Comparison of ENCODE assay signal across 29 cellular contexts in the genomic region with DNA sequence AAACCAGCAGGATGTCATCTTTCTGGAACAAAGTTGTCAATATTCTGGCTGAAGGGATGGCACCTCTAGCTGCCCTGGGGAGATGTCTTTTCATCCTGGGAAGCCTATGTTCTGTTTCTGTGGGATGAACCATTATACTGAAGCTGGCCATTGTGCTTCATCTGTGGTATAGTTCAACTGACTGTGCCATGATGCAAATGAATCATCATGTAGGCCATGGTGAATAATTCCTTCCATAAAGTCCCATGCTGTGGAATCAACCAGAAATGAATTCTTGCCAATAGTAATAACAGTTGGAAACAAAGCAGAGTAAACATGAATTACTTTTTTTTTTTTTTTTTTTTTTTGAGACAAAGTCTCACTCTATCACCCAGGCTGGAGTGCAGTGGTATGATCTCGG.
DNase-seq lines count a peak whose midpoint lies in the region; ATAC-seq, FAIRE-seq and TF ChIP-seq lines count a peak whose summit lies in the region.
"Had no signal": no experiment of that assay in that cellular context is flagged by ENCODE, and none has a peak within 500 bp of the region (broad histone marks: within the 10 kb centered on the region; RNA-seq: fewer than 3 reads in every experiment).

No MANE protein-coding gene starts in this region.

- intact Hi-C loops in mucosa of descending colon (cut with DNase I, micrococcal nuclease) (no loop called here), pancreas (cut with DNase I) (no loop called here)

- WGBS in pancreas, 2 donors = 71 to 86% methylated on average over 1 of the region's 1 CpG

- H3K9me3 ChIP-seq in mucosa of descending colon = no peaks in the 10 kb centered on the region
- H3K9me3 ChIP-seq in pancreas = no peaks in the 10 kb centered on the region
- H3K9me3 ChIP-seq: BE2C, neutrophil had no signal

- H3K4me1 Mint-ChIP-seq in GM23338 = peaks cover 13% of the 10 kb centered on the region
- H3K4me1 Mint-ChIP-seq: CD8-positive, alpha-beta memory T cell had no signal

- H3K9me3 Mint-ChIP-seq in GM23338 = peaks cover 5% of the 10 kb centered on the region; the same call in 1 of the 3 replicates
- H3K9me3 Mint-ChIP-seq: HFFc6 had no signal

- no peaks in the 10 kb centered on the region; the same call in 2 of the 3 replicates for H3K36me3 Mint-ChIP-seq in GM23338 (ENCODE audit: low read depth)
- H3K36me3 Mint-ChIP-seq: brain; CD8-positive, alpha-beta memory T cell had no signal

- no peak overlapping the region for H3K4me3 Mint-ChIP-seq in GM23338
- H3K4me3 Mint-ChIP-seq: brain; CD8-positive, alpha-beta memory T cell; HFFc6 had no signal

- no peak overlapping the region for H2AFZ ChIP-seq in GM23338

- no peak overlapping the region for H3K4me2 ChIP-seq in GM23338
- H3K4me2 ChIP-seq: A549 had no signal

- no peaks in the 10 kb centered on the region for H3F3A ChIP-seq in GM23338 (replicated peaks; ENCODE audit: low read depth)

- H3K27ac ChIP-seq in epithelial cell of prostate (no peak overlapping the region), GM23338 (ENCODE audit: low read depth) (no peak overlapping the region), pancreas (no peak overlapping the region)
- H3K27ac ChIP-seq: A549, HL-60, neutrophil, tibial nerve, VCaP had no signal

- H3K27ac Mint-ChIP-seq in GM23338 = no peak overlapping the region
- H3K27ac Mint-ChIP-seq: brain; CD8-positive, alpha-beta memory T cell; HFFc6 had no signal

- H3K36me3 ChIP-seq in mucosa of descending colon (ENCODE audit: low read depth) (no peaks in the 10 kb centered on the region), GM23338 (ENCODE audit: insufficient read depth) (no peaks in the 10 kb centered on the region), pancreas (no peaks in the 10 kb centered on the region)
- H3K36me3 ChIP-seq: BE2C, neutrophil, tibial nerve had no signal

- DNase-seq in Daoy (ENCODE audit: low read depth) = peak; percentile 26
- peak; percentile 18 for DNase-seq in M059J (ENCODE audit: low read depth)
- DNase-seq in epithelial cell of prostate (ENCODE audit: low read depth, low spot score) = peak; percentile 37
- DNase-seq in mucosa of descending colon = no peak
- no peak for DNase-seq in GM23338 (ENCODE audit: low spot score)
- DNase-seq in stimulated activated CD4-positive, alpha-beta T cell treated with anti-CD3 and anti-CD28 coated beads, Interleukin-1b, Interleukin-23, amount 100 ng/mL, for 48 hours = no peak
- no peak for DNase-seq in pancreas
- DNase-seq: activated CD4-positive, alpha-beta T cell treated with anti-CD3 and anti-CD28 coated beads for 48 hours; activated naive CD4-positive, alpha-beta T cell; activated T-cell treated with anti-CD3 and anti-CD28 coated beads, Interleukin-2, amount 50 U/mL, for 48 hours; BE2C; CD8-positive, alpha-beta memory T cell; HFFc6; Kasumi-1; NCI-H1048; NCI-H1694 treated with DMSO at 0.1 percent for 48 hours; NCI-H2171; NCI-H510A; SIG-M5; stimulated activated CD8-positive, alpha-beta memory T cell treated with anti-CD3 and anti-CD28 coated beads, Interleukin-4, amount 100 ng/mL, for 48 hours had no signal

- no peak for FAIRE-seq in pancreas (lab: Jason Lieb, UNC)
- FAIRE-seq: A549, HepG2 had no signal

- TF ChIP-seq CTCF in mucosa of descending colon (IDR thresholded peaks at IDR 0.05) (no peak), GM23338 (conservative IDR thresholded peaks at IDR 0.05; ENCODE audit: low read depth in 2 of 2) (no peak), pancreas (IDR thresholded peaks at IDR 0.05) (no peak)

- no peak overlapping the region for H3K4me3 ChIP-seq in mucosa of descending colon
- no peak overlapping the region for H3K4me3 ChIP-seq in GM23338
- H3K4me3 ChIP-seq in pancreas = no peak overlapping the region
- H3K4me3 ChIP-seq: A549, tibial nerve had no signal

- H3K27me3 ChIP-seq in GM23338 (ENCODE audit: insufficient read depth) (no peaks in the 10 kb centered on the region), pancreas (no peaks in the 10 kb centered on the region)
- H3K27me3 ChIP-seq: BE2C had no signal

- peaks cover 7% of the 10 kb centered on the region for H3K27me3 Mint-ChIP-seq in GM23338 (ENCODE audit: insufficient read depth, low read depth, poor library complexity)
- H3K27me3 Mint-ChIP-seq: brain had no signal

- ATAC-seq in mucosa of descending colon (peak; percentile 19), GM19467 (IDR thresholded peaks at IDR 0.05; ENCODE audit: unreplicated experiment) (no peak), GM23338 (no peak), pancreas (no peak)
- ATAC-seq: A549, HepG2, left lobe of liver had no signal

- no peaks in the 10 kb centered on the region for H4K20me1 ChIP-seq in GM23338 (replicated peaks; ENCODE audit: insufficient read depth)

- H3K9me2 ChIP-seq in GM23338 (ENCODE audit: insufficient read depth) = no peaks in the 10 kb centered on the region

- no peaks in the 10 kb centered on the region for H3K79me2 ChIP-seq in GM23338 (replicated peaks; ENCODE audit: insufficient read depth)

- H3K4me1 ChIP-seq in mucosa of descending colon (ENCODE audit: low read depth) (peaks cover 31% of the 10 kb centered on the region), GM23338 (ENCODE audit: insufficient read depth) (no peaks in the 10 kb centered on the region; the same call in 1 of the 2 replicates), pancreas (no peaks in the 10 kb centered on the region)
- H3K4me1 ChIP-seq: BE2C, tibial nerve had no signal

TF ChIP-seq in GM23338, 12 proteins besides CTCF, POLR2A, EP300 and RAD21:
- TF ChIP-seq, protein P1, sequence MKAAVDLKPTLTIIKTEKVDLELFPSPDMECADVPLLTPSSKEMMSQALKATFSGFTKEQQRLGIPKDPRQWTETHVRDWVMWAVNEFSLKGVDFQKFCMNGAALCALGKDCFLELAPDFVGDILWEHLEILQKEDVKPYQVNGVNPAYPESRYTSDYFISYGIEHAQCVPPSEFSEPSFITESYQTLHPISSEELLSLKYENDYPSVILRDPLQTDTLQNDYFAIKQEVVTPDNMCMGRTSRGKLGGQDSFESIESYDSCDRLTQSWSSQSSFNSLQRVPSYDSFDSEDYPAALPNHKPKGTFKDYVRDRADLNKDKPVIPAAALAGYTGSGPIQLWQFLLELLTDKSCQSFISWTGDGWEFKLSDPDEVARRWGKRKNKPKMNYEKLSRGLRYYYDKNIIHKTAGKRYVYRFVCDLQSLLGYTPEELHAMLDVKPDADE (IDR thresholded peaks at IDR 0.05) = no peak
- no peak for TF ChIP-seq CREB1 (CRISPR knock-in tag; IDR thresholded peaks at IDR 0.05; ENCODE audit: low read depth)
- TF ChIP-seq ZNF114 (CRISPR knock-in tag; IDR thresholded peaks at IDR 0.05) = no peak
- no peak for TF ChIP-seq POLR2AphosphoS5 (IDR thresholded peaks at IDR 0.05; ENCODE audit: low read depth)
- TF ChIP-seq, protein P2, sequence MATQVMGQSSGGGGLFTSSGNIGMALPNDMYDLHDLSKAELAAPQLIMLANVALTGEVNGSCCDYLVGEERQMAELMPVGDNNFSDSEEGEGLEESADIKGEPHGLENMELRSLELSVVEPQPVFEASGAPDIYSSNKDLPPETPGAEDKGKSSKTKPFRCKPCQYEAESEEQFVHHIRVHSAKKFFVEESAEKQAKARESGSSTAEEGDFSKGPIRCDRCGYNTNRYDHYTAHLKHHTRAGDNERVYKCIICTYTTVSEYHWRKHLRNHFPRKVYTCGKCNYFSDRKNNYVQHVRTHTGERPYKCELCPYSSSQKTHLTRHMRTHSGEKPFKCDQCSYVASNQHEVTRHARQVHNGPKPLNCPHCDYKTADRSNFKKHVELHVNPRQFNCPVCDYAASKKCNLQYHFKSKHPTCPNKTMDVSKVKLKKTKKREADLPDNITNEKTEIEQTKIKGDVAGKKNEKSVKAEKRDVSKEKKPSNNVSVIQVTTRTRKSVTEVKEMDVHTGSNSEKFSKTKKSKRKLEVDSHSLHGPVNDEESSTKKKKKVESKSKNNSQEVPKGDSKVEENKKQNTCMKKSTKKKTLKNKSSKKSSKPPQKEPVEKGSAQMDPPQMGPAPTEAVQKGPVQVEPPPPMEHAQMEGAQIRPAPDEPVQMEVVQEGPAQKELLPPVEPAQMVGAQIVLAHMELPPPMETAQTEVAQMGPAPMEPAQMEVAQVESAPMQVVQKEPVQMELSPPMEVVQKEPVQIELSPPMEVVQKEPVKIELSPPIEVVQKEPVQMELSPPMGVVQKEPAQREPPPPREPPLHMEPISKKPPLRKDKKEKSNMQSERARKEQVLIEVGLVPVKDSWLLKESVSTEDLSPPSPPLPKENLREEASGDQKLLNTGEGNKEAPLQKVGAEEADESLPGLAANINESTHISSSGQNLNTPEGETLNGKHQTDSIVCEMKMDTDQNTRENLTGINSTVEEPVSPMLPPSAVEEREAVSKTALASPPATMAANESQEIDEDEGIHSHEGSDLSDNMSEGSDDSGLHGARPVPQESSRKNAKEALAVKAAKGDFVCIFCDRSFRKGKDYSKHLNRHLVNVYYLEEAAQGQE (IDR thresholded peaks at IDR 0.05; ENCODE audit: unreplicated experiment) = no peak

Comparison
In these comparisons a context has a peak if more than half of its experiments do, and no peak if none do; other contexts are left out.
1. DNase-seq: peak in Daoy (single experiment), M059J (single experiment) and epithelial cell of prostate (single experiment); none in mucosa of descending colon (0 of 3), GM23338 (single experiment), stimulated activated CD4-positive, alpha-beta T cell treated with anti-CD3 and anti-CD28 coated beads, Interleukin-1b, Interleukin-23, amount 100 ng/mL, for 48 hours (single experiment) and pancreas (0 of 6).